In the genomic region with DNA sequence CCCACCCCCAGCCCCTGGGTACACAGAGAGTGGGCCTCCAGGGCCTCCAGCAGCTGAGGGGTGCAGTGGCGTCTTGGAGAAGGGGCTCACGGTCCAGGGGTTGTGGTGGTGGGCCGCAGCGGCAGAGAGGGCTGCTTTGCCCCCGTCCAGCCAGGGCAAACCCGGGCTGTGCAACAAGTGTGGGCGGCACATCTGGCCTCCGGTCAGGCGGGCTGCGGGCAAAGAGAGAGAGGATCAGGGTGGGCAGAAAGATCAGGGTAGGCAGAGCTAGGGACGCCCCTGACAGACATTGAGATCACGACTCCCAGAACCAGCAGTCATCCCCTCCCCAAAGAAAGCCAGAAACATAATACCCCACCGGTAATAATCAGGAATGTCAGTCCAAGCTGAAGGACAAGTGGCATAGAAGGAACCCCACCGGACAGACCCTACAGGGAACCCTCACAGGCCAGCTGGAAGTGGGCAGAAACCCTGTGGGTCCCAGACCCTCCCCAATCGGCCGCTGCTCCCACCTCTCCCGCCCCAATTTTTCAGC, we compare ENCODE assay signal across 1 cellular context.
TF ChIP-seq lines count a peak whose summit lies in the region.

No MANE protein-coding gene starts in this region.

TF ChIP-seq in endothelial cell of umbilical vein, 7 proteins besides CTCF, POLR2A, EP300 and RAD21:
- TF ChIP-seq, protein P1, sequence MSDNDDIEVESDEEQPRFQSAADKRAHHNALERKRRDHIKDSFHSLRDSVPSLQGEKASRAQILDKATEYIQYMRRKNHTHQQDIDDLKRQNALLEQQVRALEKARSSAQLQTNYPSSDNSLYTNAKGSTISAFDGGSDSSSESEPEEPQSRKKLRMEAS (IDR thresholded peaks at IDR 0.05; ENCODE audit: insufficient read depth, insufficient read length) = no peak
- TF ChIP-seq POLR2AphosphoS5 (IDR thresholded peaks at IDR 0.05; ENCODE audit: insufficient read depth, low read depth, low read length) (peak; percentile 14), FOS (IDR thresholded peaks at IDR 0.05; ENCODE audit: borderline replicate concordance, insufficient read depth, low read length) (no peak)
